1 cellular context compared by ENCODE assay signal in the genomic region with DNA sequence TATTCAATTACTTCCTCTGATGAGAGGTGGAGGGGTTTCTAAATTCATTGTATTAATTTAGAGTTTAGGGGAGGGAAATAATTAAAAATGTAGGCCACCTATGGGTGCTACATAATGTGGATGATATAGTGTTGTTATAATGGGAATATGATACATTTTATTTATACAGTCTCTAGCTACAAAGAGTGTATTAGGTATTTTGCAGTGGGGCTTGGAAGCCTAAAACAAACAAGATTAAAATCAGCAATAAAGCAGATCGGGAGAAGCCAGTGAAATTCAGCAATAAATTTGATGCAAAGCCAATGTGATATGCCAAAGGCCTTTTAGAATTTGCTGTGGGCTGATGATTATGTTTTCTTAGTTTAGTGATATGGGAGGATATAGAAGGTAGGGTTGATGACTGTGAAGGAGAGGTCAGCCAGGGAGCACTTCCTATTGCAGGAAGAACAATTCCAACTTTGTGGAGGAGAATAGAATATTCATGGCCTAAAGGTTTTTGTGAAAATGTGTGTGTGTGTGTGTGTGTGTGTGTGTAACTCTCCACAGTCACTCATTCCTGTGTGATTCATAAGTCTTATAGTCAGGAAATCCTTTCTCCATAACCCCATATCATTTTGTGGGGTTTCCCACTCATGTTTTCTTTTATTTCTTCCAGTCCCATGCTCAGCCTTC.
TF ChIP-seq lines count a peak whose summit lies in the region.

No MANE protein-coding gene starts in this region.

TF ChIP-seq in HEK293, 187 proteins besides CTCF, POLR2A, EP300 and RAD21 (continued from another document and continues in another):
- TF ChIP-seq, protein P1, sequence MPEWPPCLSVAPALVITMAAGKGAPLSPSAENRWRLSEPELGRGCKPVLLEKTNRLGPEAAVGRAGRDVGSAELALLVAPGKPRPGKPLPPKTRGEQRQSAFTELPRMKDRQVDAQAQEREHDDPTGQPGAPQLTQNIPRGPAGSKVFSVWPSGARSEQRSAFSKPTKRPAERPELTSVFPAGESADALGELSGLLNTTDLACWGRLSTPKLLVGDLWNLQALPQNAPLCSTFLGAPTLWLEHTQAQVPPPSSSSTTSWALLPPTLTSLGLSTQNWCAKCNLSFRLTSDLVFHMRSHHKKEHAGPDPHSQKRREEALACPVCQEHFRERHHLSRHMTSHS (tag by site-specific recombination; IDR thresholded peaks at IDR 0.05) = no peak
- TF ChIP-seq SCRT2 (tag by site-specific recombination; IDR thresholded peaks at IDR 0.05) (no peak), ZNF146 (tag by site-specific recombination; IDR thresholded peaks at IDR 0.05) (no peak), ZNF426 (tag by site-specific recombination; IDR thresholded peaks at IDR 0.05) (no peak), KLF9 (tag by site-specific recombination; IDR thresholded peaks at IDR 0.05; ENCODE audit: low read depth) (no peak), GLI4 (tag by site-specific recombination; IDR thresholded peaks at IDR 0.05) (no peak), ZNF561 (tag by site-specific recombination; IDR thresholded peaks at IDR 0.05; ENCODE audit: borderline replicate concordance) (peak; percentile 73), ZBTB21 (tag by site-specific recombination; IDR thresholded peaks at IDR 0.05) (no peak), ZNF623 (tag by site-specific recombination; IDR thresholded peaks at IDR 0.05) (no peak), ZFHX2 (tag by site-specific recombination; conservative IDR thresholded peaks at IDR 0.05) (no peak), IKZF3 (tag by site-specific recombination; IDR thresholded peaks at IDR 0.05) (peak; percentile 54; the same call in 1 of the 2 replicates), ZNF19 (tag by site-specific recombination; IDR thresholded peaks at IDR 0.05; ENCODE audit: low read depth) (no peak), ZNF121 (tag by site-specific recombination; IDR thresholded peaks at IDR 0.05) (0 out of 2 replicates have a peak, but pooled peaks have one; percentile 21), ZNF248 (tag by site-specific recombination; IDR thresholded peaks at IDR 0.05) (no peak), ZSCAN23 (tag by site-specific recombination; IDR thresholded peaks at IDR 0.05) (no peak), ZNF555 (tag by site-specific recombination; conservative IDR thresholded peaks at IDR 0.05) (no peak), ZNF423 (tag by site-specific recombination; IDR thresholded peaks at IDR 0.05) (peak; percentile 89), ZNF837 (tag by site-specific recombination; IDR thresholded peaks at IDR 0.05) (no peak), ZNF501 (tag by site-specific recombination; IDR thresholded peaks at IDR 0.05) (peak; percentile 45; the same call in 1 of the 2 replicates), ZNF157 (tag by site-specific recombination; IDR thresholded peaks at IDR 0.05) (no peak), SP7 (tag by site-specific recombination; IDR thresholded peaks at IDR 0.05) (no peak), ZNF677 (tag by site-specific recombination; IDR thresholded peaks at IDR 0.05) (no peak), ZNF830 (tag by site-specific recombination; IDR thresholded peaks at IDR 0.05; ENCODE audit: low read depth) (no peak), YY2 (tag by site-specific recombination; IDR thresholded peaks at IDR 0.05) (no peak), ZNF416 (tag by site-specific recombination; IDR thresholded peaks at IDR 0.05) (no peak), ZNF366 (tag by site-specific recombination; conservative IDR thresholded peaks at IDR 0.05) (no peak), GLIS1 (tag by site-specific recombination; IDR thresholded peaks at IDR 0.05) (no peak; the same call in 1 of the 2 replicates), ZNF660 (tag by site-specific recombination; IDR thresholded peaks at IDR 0.05) (no peak), ZFP69B (tag by site-specific recombination; IDR thresholded peaks at IDR 0.05) (peak; percentile 67; the same call in 1 of the 2 replicates), ZNF132 (tag by site-specific recombination; IDR thresholded peaks at IDR 0.05; ENCODE audit: borderline replicate concordance) (no peak)
- TF ChIP-seq, protein P2, sequence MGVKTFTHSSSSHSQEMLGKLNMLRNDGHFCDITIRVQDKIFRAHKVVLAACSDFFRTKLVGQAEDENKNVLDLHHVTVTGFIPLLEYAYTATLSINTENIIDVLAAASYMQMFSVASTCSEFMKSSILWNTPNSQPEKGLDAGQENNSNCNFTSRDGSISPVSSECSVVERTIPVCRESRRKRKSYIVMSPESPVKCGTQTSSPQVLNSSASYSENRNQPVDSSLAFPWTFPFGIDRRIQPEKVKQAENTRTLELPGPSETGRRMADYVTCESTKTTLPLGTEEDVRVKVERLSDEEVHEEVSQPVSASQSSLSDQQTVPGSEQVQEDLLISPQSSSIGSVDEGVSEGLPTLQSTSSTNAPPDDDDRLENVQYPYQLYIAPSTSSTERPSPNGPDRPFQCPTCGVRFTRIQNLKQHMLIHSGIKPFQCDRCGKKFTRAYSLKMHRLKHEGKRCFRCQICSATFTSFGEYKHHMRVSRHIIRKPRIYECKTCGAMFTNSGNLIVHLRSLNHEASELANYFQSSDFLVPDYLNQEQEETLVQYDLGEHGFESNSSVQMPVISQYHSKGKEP (tag by site-specific recombination; IDR thresholded peaks at IDR 0.05) = peak; percentile 66
- TF ChIP-seq, protein P3, sequence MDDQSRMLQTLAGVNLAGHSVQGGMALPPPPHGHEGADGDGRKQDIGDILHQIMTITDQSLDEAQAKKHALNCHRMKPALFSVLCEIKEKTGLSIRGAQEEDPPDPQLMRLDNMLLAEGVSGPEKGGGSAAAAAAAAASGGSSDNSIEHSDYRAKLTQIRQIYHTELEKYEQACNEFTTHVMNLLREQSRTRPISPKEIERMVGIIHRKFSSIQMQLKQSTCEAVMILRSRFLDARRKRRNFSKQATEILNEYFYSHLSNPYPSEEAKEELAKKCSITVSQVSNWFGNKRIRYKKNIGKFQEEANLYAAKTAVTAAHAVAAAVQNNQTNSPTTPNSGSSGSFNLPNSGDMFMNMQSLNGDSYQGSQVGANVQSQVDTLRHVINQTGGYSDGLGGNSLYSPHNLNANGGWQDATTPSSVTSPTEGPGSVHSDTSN (CRISPR knock-in tag; IDR thresholded peaks at IDR 0.05) = no peak
- TF ChIP-seq, protein P4, sequence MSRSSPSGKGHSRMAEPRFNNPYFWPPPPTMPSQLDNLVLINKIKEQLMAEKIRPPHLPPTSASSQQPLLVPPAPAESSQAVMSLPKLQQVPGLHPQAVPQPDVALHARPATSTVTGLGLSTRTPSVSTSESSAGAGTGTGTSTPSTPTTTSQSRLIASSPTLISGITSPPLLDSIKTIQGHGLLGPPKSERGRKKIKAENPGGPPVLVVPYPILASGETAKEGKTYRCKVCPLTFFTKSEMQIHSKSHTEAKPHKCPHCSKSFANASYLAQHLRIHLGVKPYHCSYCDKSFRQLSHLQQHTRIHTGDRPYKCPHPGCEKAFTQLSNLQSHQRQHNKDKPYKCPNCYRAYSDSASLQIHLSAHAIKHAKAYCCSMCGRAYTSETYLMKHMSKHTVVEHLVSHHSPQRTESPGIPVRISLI (tag by site-specific recombination; IDR thresholded peaks at IDR 0.05) = no peak
- TF ChIP-seq, protein P5, sequence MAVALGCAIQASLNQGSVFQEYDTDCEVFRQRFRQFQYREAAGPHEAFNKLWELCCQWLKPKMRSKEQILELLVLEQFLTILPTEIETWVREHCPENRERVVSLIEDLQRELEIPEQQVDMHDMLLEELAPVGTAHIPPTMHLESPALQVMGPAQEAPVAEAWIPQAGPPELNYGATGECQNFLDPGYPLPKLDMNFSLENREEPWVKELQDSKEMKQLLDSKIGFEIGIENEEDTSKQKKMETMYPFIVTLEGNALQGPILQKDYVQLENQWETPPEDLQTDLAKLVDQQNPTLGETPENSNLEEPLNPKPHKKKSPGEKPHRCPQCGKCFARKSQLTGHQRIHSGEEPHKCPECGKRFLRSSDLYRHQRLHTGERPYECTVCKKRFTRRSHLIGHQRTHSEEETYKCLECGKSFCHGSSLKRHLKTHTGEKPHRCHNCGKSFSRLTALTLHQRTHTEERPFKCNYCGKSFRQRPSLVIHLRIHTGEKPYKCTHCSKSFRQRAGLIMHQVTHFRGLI (tag by site-specific recombination; IDR thresholded peaks at IDR 0.05) = peak; percentile 66
- TF ChIP-seq, protein P6, sequence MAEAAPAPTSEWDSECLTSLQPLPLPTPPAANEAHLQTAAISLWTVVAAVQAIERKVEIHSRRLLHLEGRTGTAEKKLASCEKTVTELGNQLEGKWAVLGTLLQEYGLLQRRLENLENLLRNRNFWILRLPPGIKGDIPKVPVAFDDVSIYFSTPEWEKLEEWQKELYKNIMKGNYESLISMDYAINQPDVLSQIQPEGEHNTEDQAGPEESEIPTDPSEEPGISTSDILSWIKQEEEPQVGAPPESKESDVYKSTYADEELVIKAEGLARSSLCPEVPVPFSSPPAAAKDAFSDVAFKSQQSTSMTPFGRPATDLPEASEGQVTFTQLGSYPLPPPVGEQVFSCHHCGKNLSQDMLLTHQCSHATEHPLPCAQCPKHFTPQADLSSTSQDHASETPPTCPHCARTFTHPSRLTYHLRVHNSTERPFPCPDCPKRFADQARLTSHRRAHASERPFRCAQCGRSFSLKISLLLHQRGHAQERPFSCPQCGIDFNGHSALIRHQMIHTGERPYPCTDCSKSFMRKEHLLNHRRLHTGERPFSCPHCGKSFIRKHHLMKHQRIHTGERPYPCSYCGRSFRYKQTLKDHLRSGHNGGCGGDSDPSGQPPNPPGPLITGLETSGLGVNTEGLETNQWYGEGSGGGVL (tag by site-specific recombination; IDR thresholded peaks at IDR 0.05) = no peak
- TF ChIP-seq, protein P7, sequence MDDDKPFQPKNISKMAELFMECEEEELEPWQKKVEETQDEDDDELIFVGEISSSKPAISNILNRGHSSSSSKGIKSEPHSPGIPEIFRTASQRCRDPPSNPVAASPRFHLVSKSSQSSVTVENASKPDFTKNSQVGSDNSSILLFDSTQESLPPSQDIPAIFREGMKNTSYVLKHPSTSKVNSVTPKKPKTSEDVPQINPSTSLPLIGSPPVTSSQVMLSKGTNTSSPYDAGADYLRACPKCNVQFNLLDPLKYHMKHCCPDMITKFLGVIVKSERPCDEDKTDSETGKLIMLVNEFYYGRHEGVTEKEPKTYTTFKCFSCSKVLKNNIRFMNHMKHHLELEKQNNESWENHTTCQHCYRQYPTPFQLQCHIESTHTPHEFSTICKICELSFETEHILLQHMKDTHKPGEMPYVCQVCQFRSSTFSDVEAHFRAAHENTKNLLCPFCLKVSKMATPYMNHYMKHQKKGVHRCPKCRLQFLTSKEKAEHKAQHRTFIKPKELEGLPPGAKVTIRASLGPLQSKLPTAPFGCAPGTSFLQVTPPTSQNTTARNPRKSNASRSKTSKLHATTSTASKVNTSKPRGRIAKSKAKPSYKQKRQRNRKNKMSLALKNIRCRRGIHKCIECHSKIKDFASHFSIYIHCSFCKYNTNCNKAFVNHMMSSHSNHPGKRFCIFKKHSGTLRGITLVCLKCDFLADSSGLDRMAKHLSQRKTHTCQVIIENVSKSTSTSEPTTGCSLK (tag by site-specific recombination; IDR thresholded peaks at IDR 0.05) = no peak
- TF ChIP-seq, protein P8, sequence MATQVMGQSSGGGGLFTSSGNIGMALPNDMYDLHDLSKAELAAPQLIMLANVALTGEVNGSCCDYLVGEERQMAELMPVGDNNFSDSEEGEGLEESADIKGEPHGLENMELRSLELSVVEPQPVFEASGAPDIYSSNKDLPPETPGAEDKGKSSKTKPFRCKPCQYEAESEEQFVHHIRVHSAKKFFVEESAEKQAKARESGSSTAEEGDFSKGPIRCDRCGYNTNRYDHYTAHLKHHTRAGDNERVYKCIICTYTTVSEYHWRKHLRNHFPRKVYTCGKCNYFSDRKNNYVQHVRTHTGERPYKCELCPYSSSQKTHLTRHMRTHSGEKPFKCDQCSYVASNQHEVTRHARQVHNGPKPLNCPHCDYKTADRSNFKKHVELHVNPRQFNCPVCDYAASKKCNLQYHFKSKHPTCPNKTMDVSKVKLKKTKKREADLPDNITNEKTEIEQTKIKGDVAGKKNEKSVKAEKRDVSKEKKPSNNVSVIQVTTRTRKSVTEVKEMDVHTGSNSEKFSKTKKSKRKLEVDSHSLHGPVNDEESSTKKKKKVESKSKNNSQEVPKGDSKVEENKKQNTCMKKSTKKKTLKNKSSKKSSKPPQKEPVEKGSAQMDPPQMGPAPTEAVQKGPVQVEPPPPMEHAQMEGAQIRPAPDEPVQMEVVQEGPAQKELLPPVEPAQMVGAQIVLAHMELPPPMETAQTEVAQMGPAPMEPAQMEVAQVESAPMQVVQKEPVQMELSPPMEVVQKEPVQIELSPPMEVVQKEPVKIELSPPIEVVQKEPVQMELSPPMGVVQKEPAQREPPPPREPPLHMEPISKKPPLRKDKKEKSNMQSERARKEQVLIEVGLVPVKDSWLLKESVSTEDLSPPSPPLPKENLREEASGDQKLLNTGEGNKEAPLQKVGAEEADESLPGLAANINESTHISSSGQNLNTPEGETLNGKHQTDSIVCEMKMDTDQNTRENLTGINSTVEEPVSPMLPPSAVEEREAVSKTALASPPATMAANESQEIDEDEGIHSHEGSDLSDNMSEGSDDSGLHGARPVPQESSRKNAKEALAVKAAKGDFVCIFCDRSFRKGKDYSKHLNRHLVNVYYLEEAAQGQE (tag by site-specific recombination; IDR thresholded peaks at IDR 0.05) = no peak
- TF ChIP-seq, protein P9, sequence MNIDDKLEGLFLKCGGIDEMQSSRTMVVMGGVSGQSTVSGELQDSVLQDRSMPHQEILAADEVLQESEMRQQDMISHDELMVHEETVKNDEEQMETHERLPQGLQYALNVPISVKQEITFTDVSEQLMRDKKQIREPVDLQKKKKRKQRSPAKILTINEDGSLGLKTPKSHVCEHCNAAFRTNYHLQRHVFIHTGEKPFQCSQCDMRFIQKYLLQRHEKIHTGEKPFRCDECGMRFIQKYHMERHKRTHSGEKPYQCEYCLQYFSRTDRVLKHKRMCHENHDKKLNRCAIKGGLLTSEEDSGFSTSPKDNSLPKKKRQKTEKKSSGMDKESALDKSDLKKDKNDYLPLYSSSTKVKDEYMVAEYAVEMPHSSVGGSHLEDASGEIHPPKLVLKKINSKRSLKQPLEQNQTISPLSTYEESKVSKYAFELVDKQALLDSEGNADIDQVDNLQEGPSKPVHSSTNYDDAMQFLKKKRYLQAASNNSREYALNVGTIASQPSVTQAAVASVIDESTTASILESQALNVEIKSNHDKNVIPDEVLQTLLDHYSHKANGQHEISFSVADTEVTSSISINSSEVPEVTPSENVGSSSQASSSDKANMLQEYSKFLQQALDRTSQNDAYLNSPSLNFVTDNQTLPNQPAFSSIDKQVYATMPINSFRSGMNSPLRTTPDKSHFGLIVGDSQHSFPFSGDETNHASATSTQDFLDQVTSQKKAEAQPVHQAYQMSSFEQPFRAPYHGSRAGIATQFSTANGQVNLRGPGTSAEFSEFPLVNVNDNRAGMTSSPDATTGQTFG (tag by site-specific recombination; IDR thresholded peaks at IDR 0.05; ENCODE audit: borderline replicate concordance) = no peak
- TF ChIP-seq, protein P10, sequence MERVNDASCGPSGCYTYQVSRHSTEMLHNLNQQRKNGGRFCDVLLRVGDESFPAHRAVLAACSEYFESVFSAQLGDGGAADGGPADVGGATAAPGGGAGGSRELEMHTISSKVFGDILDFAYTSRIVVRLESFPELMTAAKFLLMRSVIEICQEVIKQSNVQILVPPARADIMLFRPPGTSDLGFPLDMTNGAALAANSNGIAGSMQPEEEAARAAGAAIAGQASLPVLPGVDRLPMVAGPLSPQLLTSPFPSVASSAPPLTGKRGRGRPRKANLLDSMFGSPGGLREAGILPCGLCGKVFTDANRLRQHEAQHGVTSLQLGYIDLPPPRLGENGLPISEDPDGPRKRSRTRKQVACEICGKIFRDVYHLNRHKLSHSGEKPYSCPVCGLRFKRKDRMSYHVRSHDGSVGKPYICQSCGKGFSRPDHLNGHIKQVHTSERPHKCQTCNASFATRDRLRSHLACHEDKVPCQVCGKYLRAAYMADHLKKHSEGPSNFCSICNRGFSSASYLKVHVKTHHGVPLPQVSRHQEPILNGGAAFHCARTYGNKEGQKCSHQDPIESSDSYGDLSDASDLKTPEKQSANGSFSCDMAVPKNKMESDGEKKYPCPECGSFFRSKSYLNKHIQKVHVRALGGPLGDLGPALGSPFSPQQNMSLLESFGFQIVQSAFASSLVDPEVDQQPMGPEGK (tag by site-specific recombination; IDR thresholded peaks at IDR 0.05) = no peak
